In the genomic region with DNA sequence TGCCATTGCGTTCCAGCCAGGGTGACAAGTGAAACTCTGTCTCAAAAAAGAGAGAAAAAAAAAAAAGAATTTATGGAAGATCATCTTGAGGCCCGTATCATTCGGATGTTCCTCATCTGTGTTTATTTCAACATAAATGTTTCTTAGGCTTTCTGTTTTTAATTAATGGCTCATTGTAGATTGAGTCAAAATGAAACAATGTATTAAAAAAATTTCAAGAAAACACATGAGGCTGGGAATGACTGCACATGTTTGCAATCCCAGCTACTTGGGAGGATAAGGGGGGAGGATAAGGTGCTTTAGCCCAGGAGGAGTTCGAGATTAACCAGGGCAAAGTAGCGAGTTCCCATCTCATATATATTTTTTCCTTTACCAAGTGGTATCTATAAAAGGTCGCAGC, we compare ENCODE assay signal across 19 cellular contexts. TPM values are rescaled to one million over a fixed set of nuclear protein-coding genes. Genes with fewer than 3 reads are reported as not detected.
DNase-seq lines count a peak whose midpoint lies in the region; ATAC-seq and TF ChIP-seq lines count a peak whose summit lies in the region.
"Had no signal": no experiment of that assay in that cellular context is flagged by ENCODE, and none has a peak within 500 bp of the region (broad histone marks: within the 10 kb centered on the region; RNA-seq: fewer than 3 reads in every experiment).

No MANE protein-coding gene starts in this region.

- peaks cover 72% of the 10 kb centered on the region for H3K79me2 ChIP-seq in MM.1S (ENCODE audit: low read length)

- H3K9me3 ChIP-seq in MM.1S (replicated peaks; ENCODE audit: insufficient read depth, low read length): no peaks in the 10 kb centered on the region
- H3K9me3 ChIP-seq: HAP-1 had no signal

- no peak for TF ChIP-seq CTCF in natural killer cell (IDR thresholded peaks at IDR 0.05)
- no peak for TF ChIP-seq CTCF in fibroblast of mammary gland (conservative IDR thresholded peaks at IDR 0.05; ENCODE audit: control insufficient read depth, insufficient read depth, low read depth, low read length)
- no peak for TF ChIP-seq CTCF in MM.1S (IDR thresholded peaks at IDR 0.05; ENCODE audit: low read length)

- no peak overlapping the region for H3K27ac ChIP-seq in MM.1S (ENCODE audit: low read length)
- H3K27ac ChIP-seq: SK-N-MC had no signal

- no peaks in the 10 kb centered on the region for H3K27me3 Mint-ChIP-seq in natural killer cell (ENCODE audit: low read depth in 2 of 2)
- H3K27me3 Mint-ChIP-seq in natural killer cell treated with Interleukin-12 subunit alpha and Interleukin-12 subunit beta and Interleukin-15 and Interleukin-18, amount 100 ng/mL, for 72 hours: no peaks in the 10 kb centered on the region

- H2AFZ ChIP-seq in MM.1S (ENCODE audit: low read length): no peak overlapping the region

- no peak overlapping the region for H3K4me3 Mint-ChIP-seq in natural killer cell
- H3K4me3 Mint-ChIP-seq in natural killer cell treated with Interleukin-12 subunit alpha and Interleukin-12 subunit beta and Interleukin-15 and Interleukin-18, amount 100 ng/mL, for 72 hours: no peak overlapping the region
- H3K4me3 Mint-ChIP-seq: CD8-positive, alpha-beta T cell had no signal

- peaks cover 35 to 45% of the 10 kb centered on the region in 2 donors for H3K4me1 Mint-ChIP-seq in natural killer cell
- H3K4me1 Mint-ChIP-seq in natural killer cell treated with Interleukin-12 subunit alpha and Interleukin-12 subunit beta and Interleukin-15 and Interleukin-18, amount 100 ng/mL, for 72 hours (ENCODE audit: low read depth in 2 of 2): peaks cover 23 to 26% of the 10 kb centered on the region in 2 donors

- no peaks in the 10 kb centered on the region for H4K20me1 ChIP-seq in MM.1S (ENCODE audit: insufficient read depth, low read length)

- ATAC-seq in natural killer cell: no peak
- no peak for ATAC-seq in natural killer cell treated with Interleukin-12 subunit alpha and Interleukin-12 subunit beta and Interleukin-15 and Interleukin-18, amount 100 ng/mL, for 72 hours
- no peak for ATAC-seq in HG03097 (IDR thresholded peaks at IDR 0.05; ENCODE audit: low FRiP score, unreplicated experiment)
- ATAC-seq: CD8-positive, alpha-beta T cell; GM12878; Right ventricle myocardium inferior had no signal

- H3K36me3 ChIP-seq in MM.1S (replicated peaks; ENCODE audit: insufficient read depth, low read length): peaks cover 13% of the 10 kb centered on the region; the same call in 1 of the 2 replicates

- DNase-seq in natural killer cell (no peak), HS-5 (ENCODE audit: low read depth) (peak; percentile 16), fibroblast of mammary gland (ENCODE audit: low read depth) (peak; percentile 81), NCI-H2171 treated with DMSO at 0.1 percent for 48 hours (lab: John Stamatoyannopoulos, UW) (no peak), MM.1S (no peak)
- no peak for DNase-seq in natural killer cell treated with Interleukin-12 subunit alpha and Interleukin-12 subunit beta and Interleukin-15 and Interleukin-18, amount 100 ng/mL, for 72 hours (ENCODE audit: low spot score)
- DNase-seq in stimulated activated CD4-positive, alpha-beta T cell treated with anti-CD3 and anti-CD28 coated beads, Interleukin-4, amount 100 ng/mL, for 4 hours: no peak
- DNase-seq: CD8-positive, alpha-beta T cell; DMS 273 treated with DMSO at 0.1 percent for 48 hours; KBM-7; NCI-H1092; NCI-H1694; NCI-H446; NCI-H748 treated with DMSO at 0.1 percent for 48 hours had no signal

- no peak overlapping the region for H3K4me2 ChIP-seq in MM.1S (ENCODE audit: low read depth, low read length)

- H3K27ac Mint-ChIP-seq in natural killer cell: peak overlapping the region; percentile 16 to 41
- no peak overlapping the region for H3K27ac Mint-ChIP-seq in natural killer cell treated with Interleukin-12 subunit alpha and Interleukin-12 subunit beta and Interleukin-15 and Interleukin-18, amount 100 ng/mL, for 72 hours
- H3K27ac Mint-ChIP-seq: CD8-positive, alpha-beta T cell had no signal

- no peaks in the 10 kb centered on the region for H3K27me3 ChIP-seq in MM.1S (replicated peaks; ENCODE audit: insufficient read depth, low read length)

- H3K4me3 ChIP-seq in fibroblast of mammary gland (ENCODE audit: control insufficient read depth, low read depth, low read length): no peak overlapping the region
- no peak overlapping the region for H3K4me3 ChIP-seq in MM.1S (ENCODE audit: low read length)
- H3K4me3 ChIP-seq: GM12878, HAP-1, SK-N-MC had no signal

- H3F3A ChIP-seq in MM.1S (ENCODE audit: insufficient read depth, low read length): peaks cover 51% of the 10 kb centered on the region

- peaks cover 16% of the 10 kb centered on the region for H3K36me3 Mint-ChIP-seq in natural killer cell
- peaks cover 5% of the 10 kb centered on the region for H3K36me3 Mint-ChIP-seq in natural killer cell treated with Interleukin-12 subunit alpha and Interleukin-12 subunit beta and Interleukin-15 and Interleukin-18, amount 100 ng/mL, for 72 hours

- intact Hi-C loops in natural killer cell (cut with micrococcal nuclease): no loop called here

- H3K9me3 Mint-ChIP-seq in natural killer cell: no peaks in the 10 kb centered on the region
- H3K9me3 Mint-ChIP-seq in natural killer cell treated with Interleukin-12 subunit alpha and Interleukin-12 subunit beta and Interleukin-15 and Interleukin-18, amount 100 ng/mL, for 72 hours: no peaks in the 10 kb centered on the region
- H3K9me3 Mint-ChIP-seq: CD8-positive, alpha-beta T cell had no signal

- H3K9ac ChIP-seq in MM.1S (ENCODE audit: low read length): no peak overlapping the region

- H3K9me2 ChIP-seq in MM.1S (replicated peaks; ENCODE audit: insufficient read depth, low read length): no peaks in the 10 kb centered on the region

- H3K4me1 ChIP-seq in MM.1S (ENCODE audit: low read length): peaks cover 70% of the 10 kb centered on the region
- H3K4me1 ChIP-seq: HAP-1 had no signal

RNA-seq across cellular contexts. Expression of gene ITCH, which starts 47.3 kb away (rescaled TPM):
- total RNA-seq in natural killer cell: 100 to 1,000 TPM; 157 to 182 (median 163) TPM
- total RNA-seq in natural killer cell treated with Interleukin-12 subunit alpha and Interleukin-12 subunit beta and Interleukin-15 and Interleukin-18, amount 100 ng/mL, for 72 hours: 10 to 100 TPM; 79.5 to 83.6 TPM

Comparison
In these comparisons a context has a peak if more than half of its experiments do, and no peak if none do; other contexts are left out.
1. H3K27ac Mint-ChIP-seq: peak in natural killer cell (2 of 2); none in natural killer cell treated with Interleukin-12 subunit alpha and Interleukin-12 subunit beta and Interleukin-15 and Interleukin-18, amount 100 ng/mL, for 72 hours (0 of 2).
2. DNase-seq: peak in HS-5 (single experiment) and fibroblast of mammary gland (single experiment); none in natural killer cell (single experiment), natural killer cell treated with Interleukin-12 subunit alpha and Interleukin-12 subunit beta and Interleukin-15 and Interleukin-18, amount 100 ng/mL, for 72 hours (single experiment), NCI-H2171 treated with DMSO at 0.1 percent for 48 hours (single experiment), stimulated activated CD4-positive, alpha-beta T cell treated with anti-CD3 and anti-CD28 coated beads, Interleukin-4, amount 100 ng/mL, for 4 hours (0 of 2) and MM.1S (single experiment).